11 cellular contexts compared by ENCODE assay signal in the genomic region with DNA sequence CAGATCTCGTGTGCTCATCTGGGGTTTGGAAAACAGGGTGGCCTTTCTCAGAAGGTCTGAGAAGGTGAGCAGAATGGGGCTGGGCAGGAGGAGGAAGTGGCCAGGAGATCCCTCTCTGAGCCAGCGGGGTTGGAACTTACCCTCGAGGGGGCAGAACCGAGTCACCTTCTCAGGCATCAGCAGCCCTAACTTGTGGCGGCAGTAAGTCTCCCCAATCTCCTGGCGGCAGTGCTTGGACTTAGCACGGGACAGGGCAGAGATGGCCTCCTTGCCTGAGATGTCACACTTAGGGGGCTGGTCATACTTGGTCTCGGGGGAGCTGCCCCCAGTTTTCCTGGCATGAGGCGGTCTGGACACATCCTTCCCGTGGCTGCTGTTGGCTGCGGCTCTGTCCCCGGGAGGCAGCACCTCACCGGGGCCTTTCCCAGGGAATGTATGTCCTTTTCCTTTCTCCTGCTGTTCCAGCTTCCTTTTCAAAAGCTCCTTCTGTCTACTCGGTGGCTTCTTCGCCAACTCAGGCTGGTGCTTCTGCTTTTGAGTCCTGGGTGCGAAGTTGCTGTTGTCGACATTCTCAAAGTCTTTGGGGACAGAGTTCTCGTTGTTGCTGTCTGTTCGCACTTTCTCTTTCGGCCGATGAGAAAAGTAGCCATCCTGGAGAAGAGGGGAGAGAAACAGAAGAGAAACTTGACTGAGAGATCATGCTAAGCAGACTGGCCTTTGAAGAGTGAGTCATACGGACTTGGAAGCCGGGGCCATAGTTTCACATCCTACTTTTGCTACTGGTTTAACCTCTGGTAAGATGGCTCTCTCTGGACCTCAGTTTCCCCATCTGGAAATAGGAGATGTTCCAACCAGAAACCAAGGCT.
DNase-seq lines count a peak whose midpoint lies in the region; ATAC-seq, FAIRE-seq and TF ChIP-seq lines count a peak whose summit lies in the region.
"Had no signal": no experiment of that assay in that cellular context is flagged by ENCODE, and none has a peak within 500 bp of the region (broad histone marks: within the 10 kb centered on the region; RNA-seq: fewer than 3 reads in every experiment).

No MANE protein-coding gene starts in this region.

- no peak overlapping the region for H3K4me3 ChIP-seq in brain microvascular endothelial cell (ENCODE audit: low read depth, low read length)
- H3K4me3 ChIP-seq: SJSA1 had no signal

- no peaks in the 10 kb centered on the region for H3K27me3 ChIP-seq in brain microvascular endothelial cell (replicated peaks)
- H3K27me3 ChIP-seq: heart left ventricle, SJSA1 had no signal

- H3K4me1 Mint-ChIP-seq in activated CD8-positive, alpha-beta T cell treated with anti-CD3 and anti-CD28 coated beads, Interleukin-2, amount 10 ng/mL, durations not matched to agents 7 days and 5 days (ENCODE audit: low read depth), result peaks cover 56% of the 10 kb centered on the region
- peaks cover 46% of the 10 kb centered on the region for H3K4me1 Mint-ChIP-seq in stimulated activated memory B cell treated with anti-CD40 and anti-IgM and Interleukin-4, amounts not matched to agents 10 μg/mL and 1 μg/mL and 100 μg/mL, for 72 hours

- ATAC-seq in HG03060 (IDR thresholded peaks at IDR 0.05; ENCODE audit: low read depth, unreplicated experiment), result peak; percentile 68
- ATAC-seq in activated CD8-positive, alpha-beta T cell treated with anti-CD3 and anti-CD28 coated beads, Interleukin-2, amount 10 ng/mL, durations not matched to agents 7 days and 5 days, result no peak
- ATAC-seq in stimulated activated memory B cell treated with anti-CD40 and anti-IgM and Interleukin-4, amounts not matched to agents 10 μg/mL and 1 μg/mL and 100 μg/mL, for 72 hours, result peak; percentile 95

- no peaks in the 10 kb centered on the region for H3K27me3 Mint-ChIP-seq in activated CD8-positive, alpha-beta T cell treated with anti-CD3 and anti-CD28 coated beads, Interleukin-2, amount 10 ng/mL, durations not matched to agents 7 days and 5 days (ENCODE audit: low read depth)
- H3K27me3 Mint-ChIP-seq in stimulated activated memory B cell treated with anti-CD40 and anti-IgM and Interleukin-4, amounts not matched to agents 10 μg/mL and 1 μg/mL and 100 μg/mL, for 72 hours, result no peaks in the 10 kb centered on the region

- DNase-seq in NCI-H82 (lab: John Stamatoyannopoulos, UW) (peak; percentile 19), NCI-H82 treated with DMSO at 0.1 percent for 48 hours (lab: John Stamatoyannopoulos, UW; ENCODE audit: unreplicated experiment) (no peak), brain microvascular endothelial cell (no peak), D721Med (ENCODE audit: insufficient read length, low spot score) (no peak)
- DNase-seq in activated CD8-positive, alpha-beta T cell treated with anti-CD3 and anti-CD28 coated beads, Interleukin-2, amount 10 ng/mL, durations not matched to agents 7 days and 5 days, result peak; percentile 31
- no peak for DNase-seq in effector CD4-positive, alpha-beta T cell
- DNase-seq: heart left ventricle had no signal

- peak overlapping the region; percentile 5 for H3K27ac Mint-ChIP-seq in activated CD8-positive, alpha-beta T cell treated with anti-CD3 and anti-CD28 coated beads, Interleukin-2, amount 10 ng/mL, durations not matched to agents 7 days and 5 days
- peak overlapping the region; percentile 99 for H3K27ac Mint-ChIP-seq in stimulated activated memory B cell treated with anti-CD40 and anti-IgM and Interleukin-4, amounts not matched to agents 10 μg/mL and 1 μg/mL and 100 μg/mL, for 72 hours

- CTCF ChIA-PET in activated CD8-positive, alpha-beta T cell treated with anti-CD3 and anti-CD28 coated beads, Interleukin-2, amount 10 ng/mL, durations not matched to agents 7 days and 5 days (lab: Charles Lee), result interaction anchor here (0.7 to 2.2 kb wide), 4 partner anchors 14 to 100 kb away, joined by 3 to 6 read pairs (median 4); no protein-coding TSS in a partner anchor

- in situ Hi-C loops in brain microvascular endothelial cell (cut with HindIII; ENCODE audit: low pct_ligation_motif_present, low sequenced_read_pairs), result no loop called here

- H3K9me3 Mint-ChIP-seq in activated CD8-positive, alpha-beta T cell treated with anti-CD3 and anti-CD28 coated beads, Interleukin-2, amount 10 ng/mL, durations not matched to agents 7 days and 5 days (ENCODE audit: insufficient read depth), result no peaks in the 10 kb centered on the region
- H3K9me3 Mint-ChIP-seq in stimulated activated memory B cell treated with anti-CD40 and anti-IgM and Interleukin-4, amounts not matched to agents 10 μg/mL and 1 μg/mL and 100 μg/mL, for 72 hours, result no peaks in the 10 kb centered on the region

- H3K36me3 ChIP-seq in brain microvascular endothelial cell (replicated peaks), result no peaks in the 10 kb centered on the region
- H3K36me3 ChIP-seq: heart left ventricle, SJSA1 had no signal

- H3K27ac ChIP-seq in brain microvascular endothelial cell, result no peak overlapping the region
- H3K27ac ChIP-seq: SJSA1 had no signal

- TF ChIP-seq CTCF in brain microvascular endothelial cell (IDR thresholded peaks at IDR 0.05; ENCODE audit: low read depth, low read length, missing control alignments) (no peak), D721Med (IDR thresholded peaks at IDR 0.05; ENCODE audit: insufficient read depth, missing control alignments) (no peak)

- peaks cover 46% of the 10 kb centered on the region for H3K36me3 Mint-ChIP-seq in activated CD8-positive, alpha-beta T cell treated with anti-CD3 and anti-CD28 coated beads, Interleukin-2, amount 10 ng/mL, durations not matched to agents 7 days and 5 days (ENCODE audit: low read depth)
- H3K36me3 Mint-ChIP-seq in stimulated activated memory B cell treated with anti-CD40 and anti-IgM and Interleukin-4, amounts not matched to agents 10 μg/mL and 1 μg/mL and 100 μg/mL, for 72 hours, result peaks cover 21% of the 10 kb centered on the region

- no peak for FAIRE-seq in D721Med (lab: Jason Lieb, UNC)
- FAIRE-seq: A204.1 had no signal

- POLR2A ChIA-PET in activated CD8-positive, alpha-beta T cell treated with anti-CD3 and anti-CD28 coated beads, Interleukin-2, amount 10 ng/mL, durations not matched to agents 7 days and 5 days (lab: Charles Lee), result no interaction called here

- H3K4me3 Mint-ChIP-seq in activated CD8-positive, alpha-beta T cell treated with anti-CD3 and anti-CD28 coated beads, Interleukin-2, amount 10 ng/mL, durations not matched to agents 7 days and 5 days, result no peak overlapping the region
- H3K4me3 Mint-ChIP-seq in stimulated activated memory B cell treated with anti-CD40 and anti-IgM and Interleukin-4, amounts not matched to agents 10 μg/mL and 1 μg/mL and 100 μg/mL, for 72 hours, result peak overlapping the region; percentile 83

Comparison
In these comparisons a context has a peak if more than half of its experiments do, and no peak if none do; other contexts are left out.
1. DNase-seq: peak in NCI-H82 (single experiment) and activated CD8-positive, alpha-beta T cell treated with anti-CD3 and anti-CD28 coated beads, Interleukin-2, amount 10 ng/mL, durations not matched to agents 7 days and 5 days (single experiment); none in NCI-H82 treated with DMSO at 0.1 percent for 48 hours (single experiment), effector CD4-positive, alpha-beta T cell (single experiment), brain microvascular endothelial cell (single experiment) and D721Med (single experiment).